In genomic region chr19:48741222-48741999, GRCh38 we compare ENCODE assay signal across 8 cellular contexts. TPM values are rescaled to one million over a fixed set of nuclear protein-coding genes. Genes with fewer than 3 reads are reported as not detected.
A peak's percentile ranks its signal among the peaks of the same experiment; 100 is the strongest.
DNase-seq lines count a peak whose midpoint lies in the region; ATAC-seq and TF ChIP-seq lines count a peak whose summit lies in the region.

No MANE protein-coding gene starts in this region.

- POLR2A ChIA-PET in PC-9 (lab: Charles Lee; ENCODE audit: unreplicated experiment), result no interaction called here

- BruUV-seq in PC-9 (replicated peaks; lab: Mats Ljungman, UMichigan), result no TSS peak

- no peaks in the 10 kb centered on the region for H3K27me3 ChIP-seq in PC-9 (ENCODE audit: insufficient read depth, low read depth)

- H3K4me3 ChIP-seq in PC-9 (no peak overlapping the region), epithelial cell of esophagus (ENCODE audit: low read length) (no peak overlapping the region)

- no peaks in the 10 kb centered on the region for H3K79me2 ChIP-seq in PC-9 (ENCODE audit: low read depth)

- no peaks in the 10 kb centered on the region for H3K9me3 ChIP-seq in PC-9 (ENCODE audit: insufficient read depth, low read depth)

- DNase-seq in ELF-1 (ENCODE audit: low read depth, low spot score), result peak; percentile 56
- DNase-seq in PC-9, result peak in 1 of 2 experiments; percentile 31
- DNase-seq in epithelial cell of esophagus (ENCODE audit: low read depth), result peak; percentile 43
- DNase-seq in retina, result peak; percentile 38
- DNase-seq in Kasumi-1 (lab: John Stamatoyannopoulos, UW), result no peak

- no peaks in the 10 kb centered on the region; the same call in 1 of the 2 replicates for H3K4me1 ChIP-seq in PC-9 (replicated peaks; ENCODE audit: insufficient read depth)

- no peak for ATAC-seq in GM19397 (IDR thresholded peaks at IDR 0.05; ENCODE audit: unreplicated experiment)
- ATAC-seq in HG02870 (IDR thresholded peaks at IDR 0.05; ENCODE audit: unreplicated experiment), result no peak
- ATAC-seq in GM18519 (IDR thresholded peaks at IDR 0.05; ENCODE audit: low FRiP score, unreplicated experiment), result no peak

- H3K9me2 ChIP-seq in PC-9 (ENCODE audit: insufficient read depth), result no peaks in the 10 kb centered on the region

- no peaks in the 10 kb centered on the region for H4K20me1 ChIP-seq in PC-9 (ENCODE audit: insufficient read depth)

- no peak overlapping the region for H3K27ac ChIP-seq in PC-9

- H3F3A ChIP-seq in PC-9 (ENCODE audit: insufficient read depth, low read depth), result peaks cover 23% of the 10 kb centered on the region

- no peaks in the 10 kb centered on the region for H3K36me3 ChIP-seq in PC-9 (ENCODE audit: low read depth)

- H2AFZ ChIP-seq in PC-9, result no peak overlapping the region

- intact Hi-C loops in PC-9 (cut with micrococcal nuclease; ENCODE audit: unreplicated experiment), result no loop called here

- CTCF ChIA-PET in PC-9 (lab: Charles Lee), result interaction anchor here (0.6 kb wide), 1 partner anchor 363 kb away, joined by 6 read pairs; no protein-coding TSS in a partner anchor

- H3K4me2 ChIP-seq in PC-9, result peak overlapping the region; percentile 80

- TF ChIP-seq CTCF in PC-9 (conservative IDR thresholded peaks at IDR 0.05) (no peak), epithelial cell of esophagus (IDR thresholded peaks at IDR 0.05; ENCODE audit: insufficient read depth, low read depth, low read length, missing control alignments) (no peak)

RNA-seq across cellular contexts. Expression of gene RASIP1, which starts 1.0 kb away (rescaled TPM):
- 1.3 and 1.4 TPM in 2 replicates for total RNA-seq in PC-9 (2021)

RNA-seq across cellular contexts. Expression of gene IZUMO1, which starts 5.3 kb away (rescaled TPM):
- total RNA-seq in PC-9 (2021), result 2.2 and 3.0 TPM in 2 replicates

RNA-seq across cellular contexts. Expression of gene FUT1, which starts 11.0 kb away (rescaled TPM):
- total RNA-seq in PC-9 (2021), result 7.9 and 9.6 TPM in 2 replicates

RNA-seq across cellular contexts. Expression of gene FGF21, which starts 13.9 kb away (rescaled TPM):
- 0.41 and 0.78 TPM in 2 replicates for total RNA-seq in PC-9 (2021)

RNA-seq across cellular contexts. Expression of gene MAMSTR, which starts 21.9 kb away (rescaled TPM):
- 2.6 and 3.9 TPM in 2 replicates for total RNA-seq in PC-9 (2021)

Comparison
In these comparisons a context has a peak if more than half of its experiments do, and no peak if none do; other contexts are left out.
1. DNase-seq: peak in ELF-1 (single experiment), epithelial cell of esophagus (single experiment) and retina (single experiment); none in Kasumi-1 (0 of 2).